11 cellular contexts compared by ENCODE assay signal in the genomic region with DNA sequence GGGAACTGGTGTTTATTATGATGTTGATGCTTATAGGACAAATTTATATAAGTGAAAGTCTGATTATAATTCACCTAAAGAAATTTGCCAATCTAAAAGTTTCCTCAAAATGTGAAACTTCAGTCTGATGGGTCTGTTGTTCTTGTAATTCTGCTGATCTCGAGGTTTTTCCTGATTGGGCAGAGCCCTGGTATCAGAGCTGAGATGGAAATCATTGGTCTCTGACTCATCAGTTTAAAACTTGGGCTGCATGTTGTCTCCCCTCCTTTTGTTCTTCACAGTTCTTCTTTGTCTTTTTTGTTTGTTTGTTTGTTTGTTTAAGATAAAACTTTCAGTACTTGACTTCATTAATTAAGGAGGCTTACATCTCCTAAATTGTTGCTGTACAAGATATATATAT. TPM values are rescaled to one million over a fixed set of nuclear protein-coding genes. Genes with fewer than 3 reads are reported as not detected.
DNase-seq lines count a peak whose midpoint lies in the region; ATAC-seq lines count a peak whose summit lies in the region.
"Had no signal": no experiment of that assay in that cellular context is flagged by ENCODE, and none has a peak within 500 bp of the region (broad histone marks: within the 10 kb centered on the region; RNA-seq: fewer than 3 reads in every experiment).

No MANE protein-coding gene starts in this region.

- H2AFZ ChIP-seq in Karpas-422 (ENCODE audit: low read length): no peak overlapping the region

- H3K79me2 ChIP-seq in Karpas-422 (ENCODE audit: low read length): peaks cover 20% of the 10 kb centered on the region

- no peak overlapping the region for H3K9ac ChIP-seq in Karpas-422 (ENCODE audit: low read length)

- no peaks in the 10 kb centered on the region for H3K27me3 ChIP-seq in Karpas-422 (ENCODE audit: low read length)

- no peaks in the 10 kb centered on the region for H3K36me3 ChIP-seq in Karpas-422 (ENCODE audit: insufficient read depth, low read length)

- no peak overlapping the region for H3K4me3 ChIP-seq in Karpas-422 (ENCODE audit: low read length)

- no peak overlapping the region for H3K4me2 ChIP-seq in Karpas-422 (ENCODE audit: low read depth, low read length, poor library complexity, severe bottlenecking)

- no peak overlapping the region for H3K27ac ChIP-seq in Karpas-422 (ENCODE audit: low read length)

- DNase-seq in EH (ENCODE audit: low read depth): peak; percentile 61
- DNase-seq in Karpas-422: peak; percentile 38
- DNase-seq in astrocyte of the hippocampus (ENCODE audit: low read depth, low spot score): peak; percentile 55
- DNase-seq in iPS-NIHi7 (ENCODE audit: extremely low spot score): peak; percentile 44
- DNase-seq in NCI-H1417 (lab: John Stamatoyannopoulos, UW): no peak
- DNase-seq in NCI-H2029 (lab: John Stamatoyannopoulos, UW): no peak
- DNase-seq: activated naive CD4-positive, alpha-beta T cell treated with anti-CD3 and anti-CD28 coated beads for 36 hours; naive thymus-derived CD4-positive, alpha-beta T cell; NCI-H2107 had no signal

- H4K20me1 ChIP-seq in Karpas-422 (ENCODE audit: insufficient read depth, low read depth, low read length): peaks cover 53% of the 10 kb centered on the region

- no peaks in the 10 kb centered on the region for H3K9me2 ChIP-seq in Karpas-422 (replicated peaks; ENCODE audit: insufficient read depth, low read length)

- H3K4me1 ChIP-seq in Karpas-422 (ENCODE audit: low read length): peaks cover 10% of the 10 kb centered on the region

- no peaks in the 10 kb centered on the region for H3K9me3 ChIP-seq in Karpas-422 (ENCODE audit: low read length)

- no peak for ATAC-seq in GM19035 (IDR thresholded peaks at IDR 0.05; ENCODE audit: unreplicated experiment)
- no peak for ATAC-seq in HG03095 (IDR thresholded peaks at IDR 0.05; ENCODE audit: unreplicated experiment)
- ATAC-seq: naive thymus-derived CD4-positive, alpha-beta T cell had no signal

RNA-seq across cellular contexts. Expression of a gene that starts 5.9 kb away (rescaled TPM):
- total RNA-seq in Karpas-422 (2014; rRNA removed; shearing (Covaris generic); ENCODE audit: low replicate concordance): 17.6 and 17.7 TPM in 2 replicates

Comparison
In these comparisons a context has a peak if more than half of its experiments do, and no peak if none do; other contexts are left out.
1. DNase-seq: peak in EH (single experiment), Karpas-422 (single experiment), astrocyte of the hippocampus (single experiment) and iPS-NIHi7 (single experiment); none in NCI-H1417 (0 of 3) and NCI-H2029 (single experiment).